8 cellular contexts compared by ENCODE assay signal in genomic region chr16:84726079-84726669, GRCh38. TPM values are rescaled to one million over a fixed set of nuclear protein-coding genes. Genes with fewer than 3 reads are reported as not detected.
DNase-seq lines count a peak whose midpoint lies in the region; ATAC-seq, FAIRE-seq and TF ChIP-seq lines count a peak whose summit lies in the region.

No MANE protein-coding gene starts in this region.

- intact Hi-C loops in activated B cell treated with CpG ODN at 0.5 μM for 24 hours (cut with micrococcal nuclease): loop anchor here (1.0 to 5.0 kb wide), 6 partner anchors 12 to 449 kb away; no protein-coding TSS in a partner anchor

- no peaks in the 10 kb centered on the region for H3K36me3 ChIP-seq in bronchial epithelial cell (ENCODE audit: control insufficient read depth, insufficient read depth, low read length)

- H3K4me1 Mint-ChIP-seq in activated B cell treated with CpG ODN at 0.5 μM for 24 hours: peaks cover 84% of the 10 kb centered on the region

- no peaks in the 10 kb centered on the region for H3K27me3 Mint-ChIP-seq in activated B cell treated with CpG ODN at 0.5 μM for 24 hours

- TF ChIP-seq CTCF in activated B cell treated with CpG ODN at 0.5 μM for 24 hours (IDR thresholded peaks at IDR 0.05): peak; percentile 75
- TF ChIP-seq CTCF in bronchial epithelial cell (IDR thresholded peaks at IDR 0.05; ENCODE audit: insufficient read depth, low read length, severe bottlenecking): peak; percentile 88

- peak; percentile 51 for ATAC-seq in activated B cell treated with CpG ODN at 0.5 μM for 24 hours (ENCODE audit: low read depth)

- POLR2A ChIA-PET in activated B cell treated with CpG ODN at 0.5 μM for 24 hours (lab: Charles Lee): interaction anchor here (0.6 to 1.4 kb wide), 9 partner anchors 12 to 430 kb away, joined by 3 to 10 read pairs (median 4); partner anchors contain the start of gene KLHL36

- peak overlapping the region; percentile 81 for H3K4me3 Mint-ChIP-seq in activated B cell treated with CpG ODN at 0.5 μM for 24 hours

- no peak for FAIRE-seq in bronchial epithelial cell (lab: Jason Lieb, UNC)

- H3K36me3 Mint-ChIP-seq in activated B cell treated with CpG ODN at 0.5 μM for 24 hours (ENCODE audit: low read depth): peaks cover 16% of the 10 kb centered on the region

- no peak overlapping the region for H3K4me3 ChIP-seq in bronchial epithelial cell (ENCODE audit: low read depth, low read length)

- H3K27me3 ChIP-seq in bronchial epithelial cell (ENCODE audit: control insufficient read depth, insufficient read depth, low read length): no peaks in the 10 kb centered on the region

- H3K9me3 Mint-ChIP-seq in activated B cell treated with CpG ODN at 0.5 μM for 24 hours: no peaks in the 10 kb centered on the region

- CTCF ChIA-PET in activated B cell treated with CpG ODN at 0.5 μM for 24 hours (lab: Charles Lee): interaction anchor here (0.7 to 5.8 kb wide), 37 partner anchors 8 to 449 kb away, joined by 3 to 82 read pairs (median 4); partner anchors contain the start of genes COTL1 and MEAK7

- peak overlapping the region; percentile 86 for H3K27ac Mint-ChIP-seq in activated B cell treated with CpG ODN at 0.5 μM for 24 hours

- DNase-seq in COLO829 (ENCODE audit: low spot score) (peak; percentile 30), H4 (ENCODE audit: low spot score) (peak; percentile 79), NCI-H2171 treated with DMSO at 0.1 percent for 48 hours (lab: John Stamatoyannopoulos, UW) (peak; percentile 66), activated B cell treated with CpG ODN at 0.5 μM for 24 hours (peak; percentile 73), bronchial epithelial cell (ENCODE audit: low read depth) (peak; percentile 67), iris pigment epithelial cell (ENCODE audit: low read depth) (peak; percentile 85), smooth muscle cell of the brain vasculature (ENCODE audit: low read depth, low spot score) (peak; percentile 70), cortex of kidney (lab: John Stamatoyannopoulos, UW) (no peak)

RNA-seq across cellular contexts. Expression of gene USP10, which starts 26.4 kb away (rescaled TPM):
- total RNA-seq in H4 (2014; rRNA removed; shearing (Covaris generic)): 48.5 and 79.5 TPM in 2 replicates
- 138 and 147 TPM in 2 replicates for total RNA-seq in activated B cell treated with CpG ODN at 0.5 μM for 24 hours
- total RNA-seq in bronchial epithelial cell: 33.7 and 47.1 TPM in 2 replicates
